ENCODE assay signal across 7 cellular contexts in the genomic region with DNA sequence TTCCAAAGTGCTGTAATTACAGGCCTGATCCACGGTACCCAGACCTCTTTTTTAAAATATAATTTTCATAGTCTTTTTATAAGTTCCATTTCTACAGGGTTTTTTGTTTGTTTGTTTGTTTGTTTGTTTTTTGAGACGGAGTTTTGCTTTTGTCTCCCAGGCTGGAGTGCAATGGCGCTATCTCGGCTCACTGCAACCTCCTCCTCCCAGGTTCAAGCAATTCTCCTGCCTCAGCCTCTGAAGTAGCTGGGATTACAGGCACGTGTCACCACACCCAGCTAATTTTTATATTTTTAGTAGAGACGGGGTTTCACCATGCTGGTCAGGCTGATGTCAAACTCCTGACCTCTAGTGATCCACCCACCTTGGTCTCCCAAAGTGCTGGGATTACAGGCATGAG. TPM values are rescaled to one million over a fixed set of nuclear protein-coding genes. Genes with fewer than 3 reads are reported as not detected.
DNase-seq lines count a peak whose midpoint lies in the region; ATAC-seq, FAIRE-seq and TF ChIP-seq lines count a peak whose summit lies in the region.
"Not testable (repeated sequence)": the region's sequence is repeated elsewhere in the genome, so short reads cannot be mapped to it uniquely, and the experiment has no call there.

No MANE protein-coding gene starts in this region.

- not testable (repeated sequence) for H3K27me3 Mint-ChIP-seq in CD8-positive, alpha-beta memory T cell; T-helper 1 cell treated with Interleukin-12 subunit alpha and Interleukin-12 subunit beta and Interleukin-4 antibody, amounts not matched to agents 30 μg/mL and 1 μg/mL, for 36 hours (ENCODE audit: low read depth); activated T-helper 2 cell treated with anti-CD3 and anti-CD28 coated beads, Interferon-gamma antibody, Interleukin-2, Interleukin-4, amounts not matched to agents 10 μg/mL and 5 μg/mL and 100 μg/mL, durations not matched to agents 14 hours and 24 hours and 36 hours (ENCODE audit: low read depth); chondrocyte (ENCODE audit: low read depth)

- in situ Hi-C loops in IMR-90 (cut with MboI; ENCODE audit: low sequenced_read_pairs) = not testable (repeated sequence)

- H3K79me1 ChIP-seq in IMR-90 (ENCODE audit: low read depth in 1 of 2, low read length in 2 of 2) = peaks cover 6 to 26% of the 10 kb centered on the region in 2 experiments; a peak in 2 of 4 replicates

- H3K36me3 ChIP-seq in CD8-positive, alpha-beta memory T cell (ENCODE audit: insufficient read depth, low read length); IMR-90 (ENCODE audit: control insufficient read depth, insufficient read depth, low read length); kidney (ENCODE audit: control insufficient read depth in 1 of 2, insufficient read depth in 2 of 2, low read length in 2 of 2): not testable (repeated sequence)

- not testable (repeated sequence) for H2BK120ac ChIP-seq in IMR-90 (ENCODE audit: low read depth, low read length)

- not testable (repeated sequence) for H4K8ac ChIP-seq in IMR-90 (ENCODE audit: low read depth in 2 of 2, low read length in 2 of 2)

- not testable (repeated sequence) for FAIRE-seq in kidney (lab: Jason Lieb, UNC)

- H2BK5ac ChIP-seq in IMR-90 (ENCODE audit: low read depth, low read length, poor library complexity, severe bottlenecking) = peak overlapping the region; percentile 27

- H2BK20ac ChIP-seq in IMR-90 (ENCODE audit: low read depth, low read length) = not testable (repeated sequence)

- CTCF ChIA-PET in CD8-positive, alpha-beta memory T cell (lab: Charles Lee); IMR-90 (lab: Yijun Ruan, JAX): not testable (repeated sequence)

- H3K4ac ChIP-seq in IMR-90 (ENCODE audit: low read depth, low read length) = not testable (repeated sequence)

- not testable (repeated sequence) for H3K4me3 ChIP-seq in CD8-positive, alpha-beta memory T cell (ENCODE audit: low read length); kidney (ENCODE audit: low read length in 2 of 2)
- peak overlapping the region; percentile 97 for H3K4me3 ChIP-seq in IMR-90 (ENCODE audit: insufficient read depth, low read depth, low read length)

- H3K56ac ChIP-seq in IMR-90 (ENCODE audit: extremely low read depth, insufficient read depth, low read length) = not testable (repeated sequence)

- not testable (repeated sequence) for H3K14ac ChIP-seq in IMR-90 (replicated peaks; ENCODE audit: low read depth, low read length)

- H4K5ac ChIP-seq in IMR-90 (ENCODE audit: low read depth, low read length) = not testable (repeated sequence)

- H3K9ac ChIP-seq in IMR-90 (ENCODE audit: low read depth, low read length) = peak overlapping the region; percentile 53; the same call in 1 of the 2 replicates
- not testable (repeated sequence) for H3K9ac ChIP-seq in kidney (ENCODE audit: low read length in 2 of 2)

- peak overlapping the region in 6 of 8 donors; percentile 5 to 99 (median 74) for H3K27ac Mint-ChIP-seq in CD8-positive, alpha-beta memory T cell
- not testable (repeated sequence) for H3K27ac Mint-ChIP-seq in T-helper 1 cell treated with Interleukin-12 subunit alpha and Interleukin-12 subunit beta and Interleukin-4 antibody, amounts not matched to agents 30 μg/mL and 1 μg/mL, for 36 hours
- H3K27ac Mint-ChIP-seq in activated T-helper 2 cell treated with anti-CD3 and anti-CD28 coated beads, Interferon-gamma antibody, Interleukin-2, Interleukin-4, amounts not matched to agents 10 μg/mL and 5 μg/mL and 100 μg/mL, durations not matched to agents 14 hours and 24 hours and 36 hours = peak overlapping the region; percentile 17
- H3K27ac Mint-ChIP-seq in chondrocyte (ENCODE audit: unreplicated experiment) = peak overlapping the region; percentile 99

- H4K91ac ChIP-seq in IMR-90 (ENCODE audit: insufficient read depth, low read depth, low read length) = not testable (repeated sequence)

- intact Hi-C loops in IMR-90 (cut with micrococcal nuclease); activated T-helper 2 cell treated with anti-CD3 and anti-CD28 coated beads, Interferon-gamma antibody, Interleukin-2, Interleukin-4, amounts not matched to agents 10 μg/mL and 5 μg/mL and 100 μg/mL, durations not matched to agents 14 hours and 24 hours and 36 hours (cut with micrococcal nuclease); kidney (cut with DNase I); posterior vena cava (cut with DNase I): not testable (repeated sequence)

- H3K9me1 ChIP-seq in IMR-90 (ENCODE audit: insufficient read depth, low read length) = not testable (repeated sequence)

- not testable (repeated sequence) for H3K27me3 ChIP-seq in CD8-positive, alpha-beta memory T cell (ENCODE audit: insufficient read depth, low read length, poor library complexity, severe bottlenecking); IMR-90 (ENCODE audit: control insufficient read depth, insufficient read depth, low read length)

- TF ChIP-seq RAD21 in IMR-90 (IDR thresholded peaks at IDR 0.05; ENCODE audit: low read length) = not testable (repeated sequence)

- peak overlapping the region; percentile 81 for H3K4me2 ChIP-seq in IMR-90 (ENCODE audit: low read depth, low read length)

- ATAC-seq in IMR-90 (ENCODE audit: low read depth) = not testable (repeated sequence)

- peaks cover 61% of the 10 kb centered on the region for H4K20me1 ChIP-seq in IMR-90 (ENCODE audit: insufficient read depth, low read length)

- H2BK15ac ChIP-seq in IMR-90 (ENCODE audit: low read depth, low read length) = not testable (repeated sequence)

- not testable (repeated sequence) for H2AK9ac ChIP-seq in IMR-90 (replicated peaks; ENCODE audit: low read depth, low read length, poor library complexity)

- not testable (repeated sequence) for H3K9me3 ChIP-seq in CD8-positive, alpha-beta memory T cell (ENCODE audit: low read length); IMR-90 (ENCODE audit: control insufficient read depth, insufficient read depth, low read length); kidney (ENCODE audit: control insufficient read depth in 1 of 2, low read length in 2 of 2)

- BruUV-seq in IMR-90 (replicated peaks; lab: Mats Ljungman, UMichigan) = not testable (repeated sequence)

- TF ChIP-seq CTCF in IMR-90 (conservative IDR thresholded peaks at IDR 0.05; ENCODE audit: low read depth, low read length); chondrocyte (IDR thresholded peaks at IDR 0.05); kidney (IDR thresholded peaks at IDR 0.05; ENCODE audit: borderline replicate concordance, extremely low read depth, insufficient read depth): not testable (repeated sequence)

- H3K23ac ChIP-seq in IMR-90 (ENCODE audit: low read depth, low read length) = 0 out of 2 replicates have a peak overlapping the region, but pooled peaks have one; percentile 71

- H3K36me3 Mint-ChIP-seq in CD8-positive, alpha-beta memory T cell = peaks cover 0 to 18% (median under 1%) of the 10 kb centered on the region in 3 donors
- H3K36me3 Mint-ChIP-seq in T-helper 1 cell treated with Interleukin-12 subunit alpha and Interleukin-12 subunit beta and Interleukin-4 antibody, amounts not matched to agents 30 μg/mL and 1 μg/mL, for 36 hours (ENCODE audit: low read depth); chondrocyte (ENCODE audit: low read depth): not testable (repeated sequence)
- H3K36me3 Mint-ChIP-seq in activated T-helper 2 cell treated with anti-CD3 and anti-CD28 coated beads, Interferon-gamma antibody, Interleukin-2, Interleukin-4, amounts not matched to agents 10 μg/mL and 5 μg/mL and 100 μg/mL, durations not matched to agents 14 hours and 24 hours and 36 hours (ENCODE audit: low read depth) = peaks cover 18% of the 10 kb centered on the region

- WGBS in IMR-90 (ENCODE audit: extremely low coverage in 2 of 2, insufficient read length in 1 of 2), 2 experiments = 83% methylated on average over 1 of the region's 6 CpGs; no CpG with 5 or more reads in 1 of the 2 experiments

- H2AK5ac ChIP-seq in IMR-90 (ENCODE audit: low read depth, low read length) = peak overlapping the region; percentile 35; the same call in 1 of the 2 replicates

- H3K4me1 Mint-ChIP-seq in CD8-positive, alpha-beta memory T cell = peaks cover 23 to 48% (median 40%) of the 10 kb centered on the region in 3 donors
- peaks cover 19% of the 10 kb centered on the region for H3K4me1 Mint-ChIP-seq in T-helper 1 cell treated with Interleukin-12 subunit alpha and Interleukin-12 subunit beta and Interleukin-4 antibody, amounts not matched to agents 30 μg/mL and 1 μg/mL, for 36 hours (ENCODE audit: low read depth)
- peaks cover 23% of the 10 kb centered on the region for H3K4me1 Mint-ChIP-seq in activated T-helper 2 cell treated with anti-CD3 and anti-CD28 coated beads, Interferon-gamma antibody, Interleukin-2, Interleukin-4, amounts not matched to agents 10 μg/mL and 5 μg/mL and 100 μg/mL, durations not matched to agents 14 hours and 24 hours and 36 hours (ENCODE audit: low read depth)
- peaks cover 37% of the 10 kb centered on the region for H3K4me1 Mint-ChIP-seq in chondrocyte (ENCODE audit: low read depth)

- TF ChIP-seq POLR2A in IMR-90 (IDR thresholded peaks at IDR 0.05; ENCODE audit: low read depth, low read length) = not testable (repeated sequence)

- peaks cover 10% of the 10 kb centered on the region for H3K4me1 ChIP-seq in CD8-positive, alpha-beta memory T cell (ENCODE audit: insufficient read depth, low read length)
- not testable (repeated sequence) for H3K4me1 ChIP-seq in IMR-90 (ENCODE audit: control insufficient read depth, insufficient read depth, low read length); kidney (ENCODE audit: control insufficient read depth in 1 of 2, insufficient read depth in 1 of 2, low read depth in 1 of 2, low read length in 2 of 2)

- not testable (repeated sequence) for DNase-seq in CD8-positive, alpha-beta memory T cell; IMR-90; activated T-helper 2 cell treated with anti-CD3 and anti-CD28 coated beads, Interferon-gamma antibody, Interleukin-2, Interleukin-4, amounts not matched to agents 10 μg/mL and 5 μg/mL and 100 μg/mL, durations not matched to agents 14 hours and 24 hours and 36 hours (ENCODE audit: low spot score); chondrocyte (ENCODE audit: low spot score)
- DNase-seq in kidney (peak; percentile 4), posterior vena cava (ENCODE audit: low spot score) (peak; percentile 5)

- H2AFZ ChIP-seq in IMR-90 (replicated peaks; ENCODE audit: low read length, poor library complexity) = not testable (repeated sequence)

- dilution Hi-C loops in IMR-90 (cut with HindIII; ENCODE audit: low sequenced_read_pairs, unreplicated experiment) = not testable (repeated sequence)

- POLR2A ChIA-PET in CD8-positive, alpha-beta memory T cell (lab: Charles Lee); IMR-90 (lab: Charles Lee; ENCODE audit: unreplicated experiment): not testable (repeated sequence)

- not testable (repeated sequence) for H3K9me3 Mint-ChIP-seq in CD8-positive, alpha-beta memory T cell; T-helper 1 cell treated with Interleukin-12 subunit alpha and Interleukin-12 subunit beta and Interleukin-4 antibody, amounts not matched to agents 30 μg/mL and 1 μg/mL, for 36 hours; activated T-helper 2 cell treated with anti-CD3 and anti-CD28 coated beads, Interferon-gamma antibody, Interleukin-2, Interleukin-4, amounts not matched to agents 10 μg/mL and 5 μg/mL and 100 μg/mL, durations not matched to agents 14 hours and 24 hours and 36 hours; chondrocyte (ENCODE audit: low read depth)

- peak overlapping the region in 4 of 7 donors; percentile 25 to 93 (median 58) for H3K4me3 Mint-ChIP-seq in CD8-positive, alpha-beta memory T cell
- H3K4me3 Mint-ChIP-seq in T-helper 1 cell treated with Interleukin-12 subunit alpha and Interleukin-12 subunit beta and Interleukin-4 antibody, amounts not matched to agents 30 μg/mL and 1 μg/mL, for 36 hours = peak overlapping the region; percentile 89
- H3K4me3 Mint-ChIP-seq in activated T-helper 2 cell treated with anti-CD3 and anti-CD28 coated beads, Interferon-gamma antibody, Interleukin-2, Interleukin-4, amounts not matched to agents 10 μg/mL and 5 μg/mL and 100 μg/mL, durations not matched to agents 14 hours and 24 hours and 36 hours (ENCODE audit: low read depth) = peak overlapping the region; percentile 45
- peak overlapping the region; percentile 90 for H3K4me3 Mint-ChIP-seq in chondrocyte (ENCODE audit: unreplicated experiment)

- not testable (repeated sequence) for H3K18ac ChIP-seq in IMR-90 (ENCODE audit: low read depth, low read length)

- H3K27ac ChIP-seq in CD8-positive, alpha-beta memory T cell (ENCODE audit: low read depth, low read length); IMR-90 (ENCODE audit: insufficient read depth, low read length); kidney (ENCODE audit: low read depth in 2 of 2, low read length in 2 of 2): not testable (repeated sequence)

RNA-seq across cellular contexts. Expression of a gene that starts 2.1 kb away (rescaled TPM):
- total RNA-seq in CD8-positive, alpha-beta memory T cell = 10 to 100 TPM; 18.8 to 21.2 TPM
- 8.1 TPM for polyA plus RNA-seq in CD8-positive, alpha-beta memory T cell
- total RNA-seq in IMR-90 (2012; rRNA removed) (28.1 and 31.7 TPM in 2 replicates), chondrocyte (48.1 to 50.7 TPM (median 48.2 TPM) in 3 replicates), kidney (21.2 TPM), posterior vena cava (10 to 100 TPM; 22.2 to 27.4 TPM)
- polyA plus RNA-seq in IMR-90 (2012; rRNA removed) (23.9 and 25.4 TPM in 2 replicates), kidney (ENCODE audit: insufficient read depth, low read depth, low replicate concordance) (2.8 TPM)
- 7.1 and 9.5 TPM in 2 replicates for polyA plus RNA-seq in IMR-90 (2012; cell fraction: cytosol; rRNA removed)
- 8.4 and 26.1 TPM in 2 replicates for polyA plus RNA-seq in IMR-90 (2012; cell fraction: nucleus; rRNA removed; ENCODE audit: low replicate concordance)
- 33.9 and 34.0 TPM in 2 replicates for total RNA-seq in activated T-helper 2 cell treated with anti-CD3 and anti-CD28 coated beads, Interferon-gamma antibody, Interleukin-2, Interleukin-4, amounts not matched to agents 10 μg/mL and 5 μg/mL and 100 μg/mL, durations not matched to agents 14 hours and 24 hours and 36 hours

RNA-seq across cellular contexts. Expression of a gene that starts 18.0 kb away (rescaled TPM):
- total RNA-seq in CD8-positive, alpha-beta memory T cell = 10 to 100 TPM; 59.7 to 61.5 TPM
- 46.4 TPM for polyA plus RNA-seq in CD8-positive, alpha-beta memory T cell
- 66.0 and 164 TPM in 2 replicates for total RNA-seq in IMR-90 (2012; rRNA removed)
- polyA plus RNA-seq in IMR-90 (2012; rRNA removed) = 40.2 and 44.6 TPM in 2 replicates
- 4.3 and 7.1 TPM in 2 replicates for polyA plus RNA-seq in IMR-90 (2012; cell fraction: cytosol; rRNA removed)
- polyA plus RNA-seq in IMR-90 (2012; cell fraction: nucleus; rRNA removed; ENCODE audit: low replicate concordance) = 4.4 and 10.6 TPM in 2 replicates
- total RNA-seq in activated T-helper 2 cell treated with anti-CD3 and anti-CD28 coated beads, Interferon-gamma antibody, Interleukin-2, Interleukin-4, amounts not matched to agents 10 μg/mL and 5 μg/mL and 100 μg/mL, durations not matched to agents 14 hours and 24 hours and 36 hours = 43.6 and 47.5 TPM in 2 replicates
- total RNA-seq in chondrocyte = 76.8 to 95.5 TPM (median 77.1 TPM) in 3 replicates
- 57.7 TPM for total RNA-seq in kidney
- polyA plus RNA-seq in kidney (ENCODE audit: insufficient read depth, low read depth, low replicate concordance) = 42.0 TPM
- total RNA-seq in posterior vena cava = 10 to 100 TPM; 64.6 to 70.1 TPM
